In genomic region chr1:83860506-83861221, GRCh38 we compare ENCODE assay signal across 9 cellular contexts.
DNase-seq lines count a peak whose midpoint lies in the region; ATAC-seq, FAIRE-seq and TF ChIP-seq lines count a peak whose summit lies in the region.
"Had no signal": no experiment of that assay in that cellular context is flagged by ENCODE, and none has a peak within 500 bp of the region (broad histone marks: within the 10 kb centered on the region; RNA-seq: fewer than 3 reads in every experiment).

No MANE protein-coding gene starts in this region.

- no peaks in the 10 kb centered on the region for H3K36me3 ChIP-seq in left lung
- H3K36me3 ChIP-seq: SJSA1 had no signal

- peak overlapping the region; percentile 46 to 52 for H3K4me3 ChIP-seq in left lung
- H3K4me3 ChIP-seq: SJSA1 had no signal

- peak; percentile 94 for ATAC-seq in GM21515 (IDR thresholded peaks at IDR 0.05; ENCODE audit: unreplicated experiment)
- peak; percentile 99 for ATAC-seq in left lung

- DNase-seq in D721Med (ENCODE audit: insufficient read length, low spot score) (no peak), KG1 (lab: John Stamatoyannopoulos, UW) (peak; percentile 3), cerebellum (ENCODE audit: low spot score) (peak; percentile 6), left lung (peak; percentile 80 to 95), NK-92 (lab: John Stamatoyannopoulos, UW; ENCODE audit: unreplicated experiment) (no peak)
- peak; percentile 65 for DNase-seq in activated CD4-positive, alpha-beta T cell treated with anti-CD3 and anti-CD28 coated beads for 1 hour
- peak; percentile 75 for DNase-seq in stimulated activated CD4-positive, alpha-beta T cell treated with anti-CD3 and anti-CD28 coated beads, Interleukin-1b, Interleukin-23, amount 100 ng/mL, for 48 hours

- no peak for FAIRE-seq in D721Med (lab: Jason Lieb, UNC)

- no peaks in the 10 kb centered on the region for H3K4me1 ChIP-seq in left lung
- H3K4me1 ChIP-seq: SJSA1 had no signal

- H3K9me3 ChIP-seq in left lung: no peaks in the 10 kb centered on the region
- H3K9me3 ChIP-seq: SJSA1 had no signal

- TF ChIP-seq CTCF in D721Med (IDR thresholded peaks at IDR 0.05; ENCODE audit: insufficient read depth, missing control alignments) (peak; percentile 21), left lung (IDR thresholded peaks at IDR 0.05) (peak; percentile 72 to 75)

- intact Hi-C loops in left lung (cut with DNase I): no loop called here

- H3K27me3 ChIP-seq in left lung: peaks cover 0 to 9% of the 10 kb centered on the region in 2 donors
- H3K27me3 ChIP-seq: SJSA1 had no signal

- peak overlapping the region; percentile 35 to 46 for H3K27ac ChIP-seq in left lung
- H3K27ac ChIP-seq: SJSA1 had no signal

Comparison
In these comparisons a context has a peak if more than half of its experiments do, and no peak if none do; other contexts are left out.
1. DNase-seq: peak in KG1 (single experiment), activated CD4-positive, alpha-beta T cell treated with anti-CD3 and anti-CD28 coated beads for 1 hour (single experiment), cerebellum (single experiment), left lung (2 of 2) and stimulated activated CD4-positive, alpha-beta T cell treated with anti-CD3 and anti-CD28 coated beads, Interleukin-1b, Interleukin-23, amount 100 ng/mL, for 48 hours (single experiment); none in D721Med (single experiment) and NK-92 (single experiment).